Comparison of ENCODE assay signal across 21 cellular contexts in genomic region chr5:73392775-73393174, GRCh38. TPM values are rescaled to one million over a fixed set of nuclear protein-coding genes. Genes with fewer than 3 reads are reported as not detected.
A peak's percentile ranks its signal among the peaks of the same experiment; 100 is the strongest.
DNase-seq lines count a peak whose midpoint lies in the region; ATAC-seq and TF ChIP-seq lines count a peak whose summit lies in the region.
"Had no signal": no experiment of that assay in that cellular context is flagged by ENCODE, and none has a peak within 500 bp of the region (broad histone marks: within the 10 kb centered on the region; RNA-seq: fewer than 3 reads in every experiment).

No MANE protein-coding gene starts in this region.

- H2AFZ ChIP-seq in mammary epithelial cell (ENCODE audit: low read depth, low read length), result peak overlapping the region; percentile 33

- intact Hi-C loops in mammary epithelial cell (cut with micrococcal nuclease) (no loop called here), MCF 10A (cut with micrococcal nuclease) (no loop called here), colonic mucosa (cut with DNase I) (no loop called here), mucosa of descending colon (cut with DNase I, micrococcal nuclease) (no loop called here), transverse colon (cut with DNase I; ENCODE audit: low total_unique reads) (no loop called here)

- no peaks in the 10 kb centered on the region for H3K9me3 Mint-ChIP-seq in MCF 10A (ENCODE audit: unreplicated experiment)

- no peak for TF ChIP-seq EP300 in transverse colon (IDR thresholded peaks at IDR 0.05; ENCODE audit: low read depth)

- CTCF ChIA-PET in mammary epithelial cell (lab: Charles Lee; ENCODE audit: low non-redundant PET), result no interaction called here
- CTCF ChIA-PET in MCF 10A (lab: Yijun Ruan, JAX), result interaction anchor here (2.3 kb wide), 1 partner anchor 176 kb away, joined by 6 read pairs; no protein-coding TSS in a partner anchor

- H3K27ac ChIP-seq in mammary epithelial cell (ENCODE audit: insufficient read depth, low read depth, low read length) (no peak overlapping the region), colonic mucosa (peak overlapping the region; percentile 27), transverse colon (peak overlapping the region; percentile 6 to 60 (median 58))
- H3K27ac ChIP-seq: KMS-11 had no signal

- TF ChIP-seq POLR2A in transverse colon (IDR thresholded peaks at IDR 0.05), result no peak

- ATAC-seq in mucosa of descending colon (peak; percentile 79), HG03139 (IDR thresholded peaks at IDR 0.05; ENCODE audit: unreplicated experiment) (no peak), GM19328 (IDR thresholded peaks at IDR 0.05; ENCODE audit: unreplicated experiment) (no peak)

- TF ChIP-seq CTCF in mammary epithelial cell (conservative IDR thresholded peaks at IDR 0.05 in 1 of 2, IDR thresholded peaks at IDR 0.05 in 1 of 2; ENCODE audit: extremely low read depth in 1 of 2, insufficient read depth in 1 of 2, low read depth in 1 of 2, low read length in 2 of 2) (no peak), MCF 10A (IDR thresholded peaks at IDR 0.05; ENCODE audit: unreplicated experiment) (no peak), colonic mucosa (IDR thresholded peaks at IDR 0.05) (no peak), mucosa of descending colon (IDR thresholded peaks at IDR 0.05) (no peak), transverse colon (IDR thresholded peaks at IDR 0.05) (no peak)

- H3K4me1 ChIP-seq in mammary epithelial cell (ENCODE audit: insufficient read depth, low read length), result peaks cover 7% of the 10 kb centered on the region
- H3K4me1 ChIP-seq in colonic mucosa, result no peaks in the 10 kb centered on the region
- H3K4me1 ChIP-seq in mucosa of descending colon (ENCODE audit: low read depth), result peaks cover 13% of the 10 kb centered on the region
- H3K4me1 ChIP-seq in transverse colon, result peaks cover 0 to 22% (median 11%) of the 10 kb centered on the region in 4 donors

- H3K36me3 ChIP-seq in mammary epithelial cell (ENCODE audit: insufficient read depth, low read length), result no peaks in the 10 kb centered on the region
- H3K36me3 ChIP-seq in colonic mucosa, result no peaks in the 10 kb centered on the region
- no peaks in the 10 kb centered on the region for H3K36me3 ChIP-seq in mucosa of descending colon (ENCODE audit: low read depth)
- no peaks in the 10 kb centered on the region for H3K36me3 ChIP-seq in transverse colon
- H3K36me3 ChIP-seq: BE2C had no signal

- H3K4me3 Mint-ChIP-seq in MCF 10A (ENCODE audit: unreplicated experiment), result no peak overlapping the region
- H3K4me3 Mint-ChIP-seq: IgD-negative memory B cell had no signal

- no peak overlapping the region for H3K4me2 ChIP-seq in mammary epithelial cell (ENCODE audit: insufficient read depth, low read depth, low read length)
- H3K4me2 ChIP-seq: KMS-11 had no signal

- no peaks in the 10 kb centered on the region for H3K79me2 ChIP-seq in mammary epithelial cell (ENCODE audit: insufficient read depth, low read length)

- no peaks in the 10 kb centered on the region for H3K27me3 Mint-ChIP-seq in MCF 10A (ENCODE audit: insufficient read depth, unreplicated experiment)

- H3K27me3 ChIP-seq in mammary epithelial cell (ENCODE audit: insufficient read depth, low read length), result no peaks in the 10 kb centered on the region
- no peaks in the 10 kb centered on the region for H3K27me3 ChIP-seq in colonic mucosa
- H3K27me3 ChIP-seq in transverse colon, result peaks cover 3% of the 10 kb centered on the region

- BruUV-seq in mammary epithelial cell (replicated peaks; lab: Mats Ljungman, UMichigan) (no TSS peak), MCF 10A (replicated peaks; lab: Mats Ljungman, UMichigan) (no TSS peak)

- in situ Hi-C loops in mammary epithelial cell (cut with MboI; ENCODE audit: low sequenced_read_pairs in 2 of 2), result no loop called here
- in situ Hi-C loops in transverse colon (cut with MboI; ENCODE audit: low pct_ligation_motif_present in 1 of 4, low pct_unique_long_range_greater_than_20kb in 1 of 4, low sequenced_read_pairs in 3 of 4), result no loop called here

- H3K9ac ChIP-seq in mammary epithelial cell (ENCODE audit: insufficient read depth, low read length), result no peak overlapping the region
- no peak overlapping the region for H3K9ac ChIP-seq in colonic mucosa (ENCODE audit: low read depth in 2 of 2, low read length in 2 of 2)
- H3K9ac ChIP-seq: KMS-11 had no signal

- H3K9me3 ChIP-seq in mammary epithelial cell (replicated peaks; ENCODE audit: insufficient read depth, low read length) (no peaks in the 10 kb centered on the region), colonic mucosa (no peaks in the 10 kb centered on the region), mucosa of descending colon (no peaks in the 10 kb centered on the region), transverse colon (no peaks in the 10 kb centered on the region)
- H3K9me3 ChIP-seq: BE2C had no signal

- WGBS in mammary epithelial cell (ENCODE audit: low coverage, missing lambda C conversion rate), result 70% methylated on average over 3 of the region's 3 CpGs
- 38% methylated on average over 3 of the region's 3 CpGs; no CpG with 5 or more reads in 1 of the 2 donors for WGBS in transverse colon (ENCODE audit: low coverage in 1 of 2), 2 donors

- peaks cover 5% of the 10 kb centered on the region for H3K36me3 Mint-ChIP-seq in MCF 10A (ENCODE audit: insufficient read depth, unreplicated experiment)
- H3K36me3 Mint-ChIP-seq: CD14-positive monocyte had no signal

- POLR2A ChIA-PET in MCF 10A (lab: Yijun Ruan, JAX), result no interaction called here

- no peak for DNase-seq in mammary epithelial cell
- DNase-seq in MCF 10A (ENCODE audit: unreplicated experiment), result no peak
- DNase-seq in colonic mucosa, result peak; percentile 75
- peak in 2 of 3 donors; percentile 44 to 71 for DNase-seq in mucosa of descending colon
- peak; percentile 52 for DNase-seq in transverse colon
- DNase-seq in activated CD8-positive, alpha-beta memory T cell treated with anti-CD3 and anti-CD28 coated beads, Interleukin-2, amount 50 U/mL, for 4 hours, result no peak
- DNase-seq: 8988T, ACHN, BE2C, H7, NCI-H1092, NCI-H1417 treated with DMSO at 0.1 percent for 48 hours, NCI-H1694 treated with DMSO at 0.1 percent for 48 hours, NCI-H2081, NCI-H226, NCI-H510A treated with DMSO at 0.1 percent for 48 hours had no signal

- dilution Hi-C loops in mammary epithelial cell (cut with HindIII; ENCODE audit: low sequenced_read_pairs), result no loop called here

- no peak overlapping the region for H3K4me3 ChIP-seq in mammary epithelial cell (replicated peaks in 1 of 3; ENCODE audit: insufficient read depth in 1 of 3, low read depth in 2 of 3, low read length in 3 of 3)
- no peak overlapping the region for H3K4me3 ChIP-seq in colonic mucosa
- no peak overlapping the region for H3K4me3 ChIP-seq in mucosa of descending colon
- H3K4me3 ChIP-seq in transverse colon, result no peak overlapping the region

- no peaks in the 10 kb centered on the region for H4K20me1 ChIP-seq in mammary epithelial cell (ENCODE audit: insufficient read depth, low read length)

- peaks cover 25% of the 10 kb centered on the region for H3K4me1 Mint-ChIP-seq in MCF 10A (ENCODE audit: insufficient read depth, unreplicated experiment)

- H3K27ac Mint-ChIP-seq in MCF 10A (ENCODE audit: low read depth, unreplicated experiment), result no peak overlapping the region
- H3K27ac Mint-ChIP-seq: CD14-positive monocyte, IgD-negative memory B cell had no signal

RNA-seq across cellular contexts. Expression of gene FOXD1, which starts 55.8 kb away (rescaled TPM):
- total RNA-seq in mammary epithelial cell (10 to 100 TPM in 1 of 2 donors, 1 to 10 TPM in 1; 1.2 to 58.1 TPM), MCF 10A (2022) (46.4 and 50.9 TPM in 2 replicates), colonic mucosa (under 1 TPM; 0.17 to 0.24 TPM), mucosa of descending colon (under 1 TPM in 1 of 3 donors, not detected in 2; 0.16 TPM), transverse colon (not detected)
- polyA plus RNA-seq in mammary epithelial cell, result 4.3 TPM
- 6.3 TPM for polyA minus RNA-seq in mammary epithelial cell
- polyA plus RNA-seq: CD14-positive monocyte, IgD-negative memory B cell had no signal

Comparison
In these comparisons a context has a peak if more than half of its experiments do, and no peak if none do; other contexts are left out.
1. DNase-seq: peak in colonic mucosa (single experiment), mucosa of descending colon (2 of 3) and transverse colon (single experiment); none in mammary epithelial cell (single experiment), MCF 10A (single experiment) and activated CD8-positive, alpha-beta memory T cell treated with anti-CD3 and anti-CD28 coated beads, Interleukin-2, amount 50 U/mL, for 4 hours (single experiment).